8 cellular contexts compared by ENCODE assay signal in genomic region chr9:90044710-90045151, GRCh38.
DNase-seq lines count a peak whose midpoint lies in the region; ATAC-seq and TF ChIP-seq lines count a peak whose summit lies in the region.

No MANE protein-coding gene starts in this region.

- H3K4me1 ChIP-seq in lung (ENCODE audit: control insufficient read depth in 2 of 2, insufficient read depth in 2 of 2, low read length in 2 of 2), result peaks cover 0 to 7% of the 10 kb centered on the region in 2 donors

- H3K27me3 Mint-ChIP-seq in T-helper 1 cell treated with Interleukin-12 subunit alpha and Interleukin-12 subunit beta and Interleukin-4 antibody, amounts not matched to agents 30 μg/mL and 1 μg/mL, for 36 hours (ENCODE audit: low read depth), result no peaks in the 10 kb centered on the region
- peaks cover under 1% of the 10 kb centered on the region for H3K27me3 Mint-ChIP-seq in glutamatergic neuron (ENCODE audit: unreplicated experiment)

- H3K4me3 Mint-ChIP-seq in T-helper 1 cell treated with Interleukin-12 subunit alpha and Interleukin-12 subunit beta and Interleukin-4 antibody, amounts not matched to agents 30 μg/mL and 1 μg/mL, for 36 hours, result no peak overlapping the region
- no peak overlapping the region for H3K4me3 Mint-ChIP-seq in glutamatergic neuron (ENCODE audit: unreplicated experiment)

- H3K27me3 ChIP-seq in lung (ENCODE audit: control insufficient read depth, insufficient read depth), result no peaks in the 10 kb centered on the region

- WGBS in lung, 2 donors, result 51 to 77% methylated on average over 7 of the region's 7 CpGs

- peaks cover 18% of the 10 kb centered on the region for H3K4me1 Mint-ChIP-seq in T-helper 1 cell treated with Interleukin-12 subunit alpha and Interleukin-12 subunit beta and Interleukin-4 antibody, amounts not matched to agents 30 μg/mL and 1 μg/mL, for 36 hours (ENCODE audit: low read depth)
- H3K4me1 Mint-ChIP-seq in glutamatergic neuron (ENCODE audit: low read depth, unreplicated experiment), result no peaks in the 10 kb centered on the region

- peak overlapping the region; percentile 63 for H3K27ac Mint-ChIP-seq in T-helper 1 cell treated with Interleukin-12 subunit alpha and Interleukin-12 subunit beta and Interleukin-4 antibody, amounts not matched to agents 30 μg/mL and 1 μg/mL, for 36 hours
- no peak overlapping the region for H3K27ac Mint-ChIP-seq in glutamatergic neuron (ENCODE audit: unreplicated experiment)

- DNase-seq in DMS79 treated with DMSO at 0.1 percent for 48 hours (lab: John Stamatoyannopoulos, UW), result peak; percentile 63
- peak; percentile 86 for DNase-seq in NCI-H1105 treated with DMSO at 0.1 percent for 48 hours (lab: John Stamatoyannopoulos, UW)
- no peak for DNase-seq in lung (ENCODE audit: low spot score)
- no peak for DNase-seq in epidermal melanocyte (ENCODE audit: insufficient read length, low spot score)
- DNase-seq in cortex of kidney (lab: John Stamatoyannopoulos, UW), result no peak
- no peak for DNase-seq in glutamatergic neuron

- no peaks in the 10 kb centered on the region for H3K9me3 ChIP-seq in lung (ENCODE audit: control insufficient read depth in 2 of 2, insufficient read depth in 1 of 2, low read length in 1 of 2)

- no peak for TF ChIP-seq CTCF in lung (IDR thresholded peaks at IDR 0.05; ENCODE audit: control extremely low read depth, extremely low read depth)
- TF ChIP-seq CTCF in glutamatergic neuron (IDR thresholded peaks at IDR 0.05; ENCODE audit: partially characterized antibody, unreplicated experiment), result no peak

- no peaks in the 10 kb centered on the region for H3K36me3 ChIP-seq in lung (ENCODE audit: control insufficient read depth in 2 of 2, insufficient read depth in 2 of 2, low read length in 2 of 2)

- peaks cover 3% of the 10 kb centered on the region for H3K36me3 Mint-ChIP-seq in T-helper 1 cell treated with Interleukin-12 subunit alpha and Interleukin-12 subunit beta and Interleukin-4 antibody, amounts not matched to agents 30 μg/mL and 1 μg/mL, for 36 hours (ENCODE audit: low read depth)
- peaks cover 9% of the 10 kb centered on the region for H3K36me3 Mint-ChIP-seq in glutamatergic neuron (ENCODE audit: unreplicated experiment)

- ATAC-seq in lung (ENCODE audit: insufficient read depth, low FRiP score), result peak; percentile 66
- no peak for ATAC-seq in HG03135 (IDR thresholded peaks at IDR 0.05; ENCODE audit: unreplicated experiment)

- peaks cover 3% of the 10 kb centered on the region for H3K9me3 Mint-ChIP-seq in T-helper 1 cell treated with Interleukin-12 subunit alpha and Interleukin-12 subunit beta and Interleukin-4 antibody, amounts not matched to agents 30 μg/mL and 1 μg/mL, for 36 hours
- peaks cover 3% of the 10 kb centered on the region for H3K9me3 Mint-ChIP-seq in glutamatergic neuron (ENCODE audit: unreplicated experiment)

- H3K4me3 ChIP-seq in lung, result no peak overlapping the region

- peak overlapping the region in 1 of 2 donors; percentile 43 for H3K27ac ChIP-seq in lung (ENCODE audit: low read depth in 1 of 2, low read length in 1 of 2)

Comparison
In these comparisons a context has a peak if more than half of its experiments do, and no peak if none do; other contexts are left out.
1. DNase-seq: peak in DMS79 treated with DMSO at 0.1 percent for 48 hours (single experiment) and NCI-H1105 treated with DMSO at 0.1 percent for 48 hours (single experiment); none in lung (single experiment), epidermal melanocyte (single experiment), cortex of kidney (single experiment) and glutamatergic neuron (single experiment).